ENCODE assay signal across 1 cellular context in genomic region chr13:59545007-59545406, GRCh38.
TF ChIP-seq lines count a peak whose summit lies in the region.

No MANE protein-coding gene starts in this region.

TF ChIP-seq in WTC11, 78 proteins besides CTCF, POLR2A, EP300 and RAD21 (continued from another document):
- no peak for TF ChIP-seq OVOL2 (CRISPR knock-in tag; IDR thresholded peaks at IDR 0.05; ENCODE audit: borderline replicate concordance)
- no peak for TF ChIP-seq FOXP4 (CRISPR knock-in tag; IDR thresholded peaks at IDR 0.05)
- no peak for TF ChIP-seq ZNF671 (CRISPR knock-in tag; IDR thresholded peaks at IDR 0.05)
